ENCODE assay signal across 25 cellular contexts in the genomic region with DNA sequence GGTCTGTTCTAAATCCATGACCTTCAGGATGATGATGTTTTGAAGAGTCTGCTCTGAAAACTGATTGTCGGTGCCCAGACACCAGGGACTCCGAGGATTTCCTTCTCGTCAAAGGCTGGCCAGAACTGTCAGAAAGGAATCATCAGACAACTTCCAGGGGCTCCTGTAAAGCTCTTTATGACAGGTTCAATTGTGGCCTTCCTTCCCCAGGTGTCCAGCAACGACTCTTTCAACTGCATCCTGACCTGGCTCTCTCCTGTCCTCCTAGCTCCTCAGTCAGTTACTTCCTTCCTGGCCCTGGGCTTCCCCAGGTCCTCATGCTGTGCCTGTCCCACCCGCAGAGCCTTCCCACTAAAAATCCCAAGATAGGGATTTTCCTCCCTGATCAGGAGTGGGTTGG. TPM values are rescaled to one million over a fixed set of nuclear protein-coding genes. Genes with fewer than 3 reads are reported as not detected.
"Had no signal": no experiment of that assay in that cellular context is flagged by ENCODE, and none has a peak within 500 bp of the region (broad histone marks: within the 10 kb centered on the region; RNA-seq: fewer than 3 reads in every experiment).

No MANE protein-coding gene starts in this region.

- H3K36me3 ChIP-seq: gastroesophageal sphincter, heart left ventricle, left lung, lower lobe of right lung had no signal

- DNase-seq: dermis blood vessel endothelial cell; dorsolateral prefrontal cortex; effector CD8-positive, alpha-beta T cell; effector memory CD8-positive, alpha-beta T cell; endodermal cell; erythroblast; foreskin keratinocyte; heart left ventricle; hypothalamus; immature natural killer cell; left cardiac atrium; left lung; left ventricle myocardium superior; lower lobe of right lung; mesenchymal stem cell; mucosa of descending colon had no signal

- H3K27ac Mint-ChIP-seq: effector memory CD8-positive, alpha-beta T cell; endodermal cell; immature natural killer cell; mesothelial cell of epicardium had no signal

- H3K27ac ChIP-seq: coronary artery, dorsolateral prefrontal cortex, epithelial cell of prostate, foreskin keratinocyte, gastroesophageal sphincter, heart left ventricle, hepatocyte, left lung, lower lobe of right lung had no signal

- H3K4me3 Mint-ChIP-seq: effector memory CD8-positive, alpha-beta T cell; endodermal cell; immature natural killer cell; mesothelial cell of epicardium had no signal

- H3K4me1 Mint-ChIP-seq: endodermal cell, immature natural killer cell, mesothelial cell of epicardium had no signal

- H3K79me2 ChIP-seq: hepatocyte had no signal

- H3K4me2 ChIP-seq: hepatocyte had no signal

- H3K36me3 Mint-ChIP-seq: immature natural killer cell, mesothelial cell of epicardium had no signal

- H2AFZ ChIP-seq: hepatocyte had no signal

- H3K9me3 ChIP-seq: left lung, lower lobe of right lung, mucosa of descending colon had no signal

- H3K27me3 ChIP-seq: gastroesophageal sphincter, hepatocyte, left lung had no signal

- H3K4me3 ChIP-seq: coronary artery, dorsolateral prefrontal cortex, gastroesophageal sphincter, heart left ventricle, hepatocyte, left lung, lower lobe of right lung, mucosa of descending colon had no signal

- H3K4me1 ChIP-seq: foreskin keratinocyte, gastroesophageal sphincter, lower lobe of right lung had no signal

RNA-seq across cellular contexts. Expression of gene ADRA1D, which starts 46.1 kb away (rescaled TPM):
- total RNA-seq: dermis blood vessel endothelial cell, endodermal cell, esophagus mucosa, foreskin keratinocyte, lung microvascular endothelial cell, mesothelial cell of epicardium, myocyte had no signal
- polyA plus RNA-seq: immature natural killer cell, keratinocyte had no signal
